10 cellular contexts compared by ENCODE assay signal in genomic region chr11:93189462-93189861, GRCh38.
"Had no signal": no experiment of that assay in that cellular context is flagged by ENCODE, and none has a peak within 500 bp of the region (broad histone marks: within the 10 kb centered on the region; RNA-seq: fewer than 3 reads in every experiment).

No MANE protein-coding gene starts in this region.

- H3K9ac ChIP-seq: GM23248 had no signal

- DNase-seq: GM23248, GOT3, H7, HFFc6, IMR-90 had no signal

- H3K27ac ChIP-seq: GM23248, HL-60 had no signal

- H3K9me3 ChIP-seq: HAP-1 had no signal

- ATAC-seq: HCT116, HepG2, K562 had no signal

- H3K36me3 ChIP-seq: HAP-1 had no signal

- H3K4me3 ChIP-seq: GM23248, HAP-1, K562 had no signal

- FAIRE-seq: HepG2, K562 had no signal

- H3K4me1 ChIP-seq: HAP-1 had no signal
